In the genomic region with DNA sequence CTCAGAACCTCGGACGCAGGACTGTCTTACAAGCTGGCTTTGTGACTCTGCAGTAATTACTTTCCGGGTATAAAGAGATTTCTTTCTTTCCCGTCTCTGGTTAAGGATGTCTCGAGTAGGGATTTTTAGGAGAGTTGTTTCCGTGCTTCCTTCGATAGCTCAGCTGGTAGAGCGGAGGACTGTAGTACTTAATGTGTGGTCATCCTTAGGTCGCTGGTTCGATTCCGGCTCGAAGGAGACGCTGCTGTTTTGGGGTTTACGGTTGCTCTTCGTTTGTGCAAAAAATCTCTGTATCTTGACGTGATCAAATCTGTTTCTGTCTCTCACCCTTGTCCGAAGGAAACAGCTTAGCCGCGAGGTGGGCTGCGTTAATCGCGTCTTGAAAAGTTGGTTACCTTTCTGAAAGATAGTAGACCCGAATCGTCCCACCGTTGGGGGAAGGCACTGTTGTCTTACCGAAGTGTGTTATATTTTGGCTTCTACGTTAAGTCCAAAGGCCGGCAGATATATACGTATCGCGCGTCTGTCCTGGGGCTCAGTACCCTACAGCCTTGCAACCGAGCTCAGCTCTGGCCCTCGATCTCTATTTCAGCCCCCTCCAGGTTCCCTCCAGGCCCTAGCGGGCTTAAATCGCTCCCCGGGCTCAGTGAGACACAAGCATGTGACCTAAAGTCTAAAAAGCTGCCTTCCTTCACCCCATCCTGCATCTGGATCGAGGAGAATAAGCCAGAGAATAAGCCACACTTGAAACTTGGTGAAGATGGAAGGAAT, we compare ENCODE assay signal across 8 cellular contexts. TPM values are rescaled to one million over a fixed set of nuclear protein-coding genes. Genes with fewer than 3 reads are reported as not detected.
DNase-seq lines count a peak whose midpoint lies in the region; ATAC-seq lines count a peak whose summit lies in the region.

No MANE protein-coding gene starts in this region.

- ATAC-seq in GM21381 (IDR thresholded peaks at IDR 0.05; ENCODE audit: unreplicated experiment) = peak; percentile 30

- H3K9me3 ChIP-seq in HUES48 (ENCODE audit: control insufficient read depth, insufficient read depth, low read length) = no peaks in the 10 kb centered on the region

- peak overlapping the region; percentile 91 for H3K4me3 ChIP-seq in HUES48 (ENCODE audit: low read depth, low read length)

- H3K27ac ChIP-seq in HUES48 (ENCODE audit: low read depth, low read length) (peak overlapping the region; percentile 94), temporal lobe (ENCODE audit: low read depth, low read length) (peak overlapping the region; percentile 99)

- peaks cover 14% of the 10 kb centered on the region for H3K4me1 ChIP-seq in HUES48 (ENCODE audit: control insufficient read depth, insufficient read depth, low read length)

- DNase-seq in COLO829 (ENCODE audit: low spot score) (peak; percentile 82), SHP77 treated with DMSO at 0.1 percent for 48 hours (lab: John Stamatoyannopoulos, UW) (peak; percentile 92), glomerular endothelial cell (ENCODE audit: extremely low read depth, low read depth, low spot score) (peak; percentile 82), occipital lobe (lab: John Stamatoyannopoulos, UW) (peak; percentile 67)
- peak; percentile 56 for DNase-seq in activated gamma-delta T cell treated with anti-CD3 and anti-CD28 coated beads, Interleukin-2, amount 50 U/mL, for 16 hours (ENCODE audit: low read depth)

- H3K9ac ChIP-seq in HUES48 (ENCODE audit: low read depth, low read length) = peak overlapping the region; percentile 88

- no peaks in the 10 kb centered on the region for H3K27me3 ChIP-seq in HUES48 (ENCODE audit: control insufficient read depth, insufficient read depth, low read length)

- no peaks in the 10 kb centered on the region for H3K36me3 ChIP-seq in HUES48 (ENCODE audit: control insufficient read depth, insufficient read depth, low read length)

RNA-seq across cellular contexts. Expression of gene RNASE4, which starts 1.1 kb away (rescaled TPM):
- total RNA-seq in glomerular endothelial cell = 4.0 and 7.8 TPM in 2 replicates
- 2.2 TPM for total RNA-seq in occipital lobe
- total RNA-seq in temporal lobe = 2.0 TPM

RNA-seq across cellular contexts. Expression of gene ANG, which starts 5.3 kb away (rescaled TPM):
- total RNA-seq in glomerular endothelial cell (4.5 and 5.9 TPM in 2 replicates), occipital lobe (0.16 TPM), temporal lobe (1.2 TPM)

RNA-seq across cellular contexts. Expression of gene OR6S1, which starts 41.8 kb away (rescaled TPM):
- total RNA-seq in glomerular endothelial cell = not detected in 2 replicates
- total RNA-seq in occipital lobe = not detected
- total RNA-seq in temporal lobe = not detected

Comparison
In these comparisons a context has a peak if more than half of its experiments do, and no peak if none do; other contexts are left out.
1. Peak in every context shown above with its lines: DNase-seq, ATAC-seq, H3K4me3 ChIP-seq and H3K27ac ChIP-seq.